1 cellular context compared by ENCODE assay signal in the genomic region with DNA sequence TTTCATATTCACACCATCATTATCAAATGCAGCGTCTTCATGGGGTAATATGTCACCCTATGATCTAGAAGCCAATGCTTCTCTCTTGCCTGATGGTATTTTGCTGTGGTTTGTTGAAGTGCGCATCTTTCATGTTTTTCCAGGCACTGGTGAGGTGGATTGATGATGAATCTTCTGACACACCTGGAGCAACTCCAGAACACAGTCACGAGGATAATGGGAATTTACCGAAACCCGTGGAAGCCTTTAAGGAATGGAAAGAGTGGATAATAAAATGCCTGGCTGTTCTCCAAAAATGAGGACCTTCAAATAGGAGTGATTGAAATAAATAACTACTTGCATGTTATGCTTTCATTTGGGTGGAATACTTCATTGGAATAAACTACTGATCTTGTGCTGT. TPM values are rescaled to one million over a fixed set of nuclear protein-coding genes. Genes with fewer than 3 reads are reported as not detected.
"Had no signal": no experiment of that assay in that cellular context is flagged by ENCODE, and none has a peak within 500 bp of the region (broad histone marks: within the 10 kb centered on the region; RNA-seq: fewer than 3 reads in every experiment).

No MANE protein-coding gene starts in this region.

RNA-seq across cellular contexts. Expression of a gene that starts 34.3 kb away (rescaled TPM):
- polyA plus RNA-seq: cardiac muscle cell had no signal
